Comparison of ENCODE assay signal across 8 cellular contexts in the genomic region with DNA sequence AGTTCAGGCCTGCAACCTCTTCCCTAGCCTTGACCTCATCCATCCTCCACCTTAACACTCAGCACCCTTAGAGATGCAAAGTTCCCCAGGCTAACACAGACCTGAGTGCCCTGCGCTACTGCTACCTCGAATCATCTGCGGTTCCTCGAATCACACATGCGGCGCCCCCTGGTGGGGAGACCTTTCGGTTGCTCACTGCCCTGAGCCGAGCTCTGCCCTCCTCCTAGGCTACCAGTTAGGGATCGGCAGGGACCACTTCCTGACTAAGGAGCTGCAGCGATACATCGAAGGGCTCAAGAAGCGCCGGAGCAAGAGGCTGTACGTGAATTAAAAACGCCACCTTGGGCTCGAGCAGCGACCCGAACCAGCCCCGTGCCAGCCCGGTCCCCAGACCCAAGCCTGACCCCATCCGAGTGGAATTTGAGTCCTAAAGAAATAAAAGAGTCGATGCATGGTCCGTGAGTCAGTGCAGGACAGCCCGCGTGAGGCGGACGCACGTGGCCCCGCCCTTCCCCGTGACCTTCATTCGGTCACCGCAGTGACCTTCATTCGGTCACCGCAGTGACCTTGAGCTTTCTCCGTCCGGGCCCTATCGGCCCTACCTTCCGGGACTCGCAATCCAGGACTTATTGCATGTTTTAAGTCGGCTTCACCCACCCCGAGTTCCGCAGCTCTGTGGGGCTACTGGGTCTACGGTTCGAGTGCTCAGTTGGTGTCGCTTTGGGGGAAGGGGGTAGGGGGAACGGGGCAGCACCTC. TPM values are rescaled to one million over a fixed set of nuclear protein-coding genes. Genes with fewer than 3 reads are reported as not detected.
DNase-seq lines count a peak whose midpoint lies in the region; FAIRE-seq and TF ChIP-seq lines count a peak whose summit lies in the region.

No MANE protein-coding gene starts in this region.

- TF ChIP-seq CTCF in foreskin fibroblast (IDR thresholded peaks at IDR 0.05; ENCODE audit: low read depth, low read length), result peak; percentile 89
- peak; percentile 93 for TF ChIP-seq CTCF in neural crest cell (conservative IDR thresholded peaks at IDR 0.05)

- FAIRE-seq in H54 (lab: Jason Lieb, UNC), result no peak

- DNase-seq in H54 (ENCODE audit: insufficient read length, low spot score) (peak; percentile 95), MG63 (peak; percentile 89), SHP77 treated with DMSO at 0.1 percent for 48 hours (lab: John Stamatoyannopoulos, UW) (peak; percentile 92), activated gamma-delta T cell (lab: John Stamatoyannopoulos, UW) (peak; percentile 61), foreskin fibroblast (peak; percentile 85 to 96), neural crest cell (ENCODE audit: low read depth, low spot score) (peak; percentile 98)

- H3K27me3 ChIP-seq in MG63 (0 out of 2 replicates have a peak, but pooled peaks cover 2% of the 10 kb centered on the region), stomach smooth muscle (ENCODE audit: control insufficient read depth in 1 of 2, insufficient read depth in 2 of 2, low read length in 2 of 2) (peaks cover 20 to 21% of the 10 kb centered on the region in 2 donors)

- peak overlapping the region; percentile 64 for H3K4me3 ChIP-seq in MG63
- H3K4me3 ChIP-seq in foreskin fibroblast (ENCODE audit: low read depth in 1 of 2, low read length in 2 of 2), result peak overlapping the region; percentile 48 to 81
- H3K4me3 ChIP-seq in stomach smooth muscle (ENCODE audit: low read length in 2 of 2), result peak overlapping the region; percentile 76 to 86

- H3K27me3 Mint-ChIP-seq in neural crest cell (ENCODE audit: low read depth), result peaks cover 45% of the 10 kb centered on the region

- H3K4me1 Mint-ChIP-seq in neural crest cell, result peaks cover 29% of the 10 kb centered on the region

- H3K4me1 ChIP-seq in ES-I3 (ENCODE audit: insufficient read depth, low read length), result peaks cover 5% of the 10 kb centered on the region; the same call in 1 of the 2 replicates
- peaks cover 49% of the 10 kb centered on the region for H3K4me1 ChIP-seq in stomach smooth muscle (ENCODE audit: control insufficient read depth, insufficient read depth, low read length)

- H3K36me3 ChIP-seq in ES-I3 (ENCODE audit: insufficient read depth, low read length) (no peaks in the 10 kb centered on the region), MG63 (peaks cover 8% of the 10 kb centered on the region), stomach smooth muscle (ENCODE audit: control insufficient read depth in 2 of 2, insufficient read depth in 2 of 2, low read length in 2 of 2) (no peaks in the 10 kb centered on the region)

- no peaks in the 10 kb centered on the region for H3K36me3 Mint-ChIP-seq in neural crest cell (ENCODE audit: low read depth)

- TF ChIP-seq POLR2A in H54 (IDR thresholded peaks at IDR 0.05; ENCODE audit: low read depth, low read length), result no peak

- H3K9ac ChIP-seq in ES-I3 (ENCODE audit: low read depth, low read length) (peak overlapping the region; percentile 83), stomach smooth muscle (ENCODE audit: low read length in 2 of 2) (peak overlapping the region; percentile 89 to 94)

- peak overlapping the region; percentile 94 for H3K27ac Mint-ChIP-seq in neural crest cell (ENCODE audit: unreplicated experiment)

- peak overlapping the region; percentile 98 for H3K27ac ChIP-seq in stomach smooth muscle (ENCODE audit: low read length)

- H3K9me3 ChIP-seq in ES-I3 (ENCODE audit: control insufficient read depth, insufficient read depth, low read length), result no peaks in the 10 kb centered on the region
- no peaks in the 10 kb centered on the region for H3K9me3 ChIP-seq in MG63
- H3K9me3 ChIP-seq in stomach smooth muscle (ENCODE audit: control insufficient read depth in 2 of 2, low read length in 2 of 2), result no peaks in the 10 kb centered on the region

- H3K9me3 Mint-ChIP-seq in neural crest cell, result no peaks in the 10 kb centered on the region

- H3K4me3 Mint-ChIP-seq in neural crest cell, result peak overlapping the region; percentile 90

RNA-seq across cellular contexts. Expression of a gene that starts 0.8 kb away (rescaled TPM):
- total RNA-seq in MG63 (2014; rRNA removed; shearing (Covaris generic); ENCODE audit: low replicate concordance), result 52.0 and 79.2 TPM in 2 replicates
- 33.8 and 34.7 TPM in 2 replicates for total RNA-seq in neural crest cell

RNA-seq across cellular contexts. Expression of a gene that starts 4.3 kb away (rescaled TPM):
- not detected in 2 replicates for total RNA-seq in MG63 (2014; rRNA removed; shearing (Covaris generic); ENCODE audit: low replicate concordance)
- total RNA-seq in neural crest cell, result not detected in 2 replicates

RNA-seq across cellular contexts. Expression of a gene that starts 12.9 kb away (rescaled TPM):
- 356 and 508 TPM in 2 replicates for total RNA-seq in MG63 (2014; rRNA removed; shearing (Covaris generic); ENCODE audit: low replicate concordance)
- 201 and 207 TPM in 2 replicates for total RNA-seq in neural crest cell

RNA-seq across cellular contexts. Expression of a gene that starts 13.4 kb away (rescaled TPM):
- not detected in 2 replicates for total RNA-seq in MG63 (2014; rRNA removed; shearing (Covaris generic); ENCODE audit: low replicate concordance)
- total RNA-seq in neural crest cell, result not detected in 2 replicates

RNA-seq across cellular contexts. Expression of a gene that starts 13.4 kb away (rescaled TPM):
- 291 and 333 TPM in 2 replicates for total RNA-seq in MG63 (2014; rRNA removed; shearing (Covaris generic); ENCODE audit: low replicate concordance)
- total RNA-seq in neural crest cell, result 148 and 168 TPM in 2 replicates

Comparison
In these comparisons a context has a peak if more than half of its experiments do, and no peak if none do; other contexts are left out.
1. Peak in every context shown above with its lines: DNase-seq, H3K4me3 ChIP-seq and H3K27ac ChIP-seq.